15 cellular contexts compared by ENCODE assay signal in genomic region chr7:132207211-132207610, GRCh38.
DNase-seq lines count a peak whose midpoint lies in the region; ATAC-seq and TF ChIP-seq lines count a peak whose summit lies in the region.
"Had no signal": no experiment of that assay in that cellular context is flagged by ENCODE, and none has a peak within 500 bp of the region (broad histone marks: within the 10 kb centered on the region; RNA-seq: fewer than 3 reads in every experiment).

No MANE protein-coding gene starts in this region.

- H3K9me3 ChIP-seq in heart left ventricle: no peaks in the 10 kb centered on the region
- no peaks in the 10 kb centered on the region for H3K9me3 ChIP-seq in neural progenitor cell (ENCODE audit: low read depth)

- no peaks in the 10 kb centered on the region for H3F3A ChIP-seq in neural progenitor cell (ENCODE audit: low read depth)

- no peak overlapping the region for H3K9ac ChIP-seq in neural progenitor cell

- H3K27ac Mint-ChIP-seq in activated CD8-positive, alpha-beta T cell treated with anti-CD3 and anti-CD28 coated beads, Interleukin-2, amount 10 ng/mL, durations not matched to agents 7 days and 5 days: peak overlapping the region; percentile 66
- H3K27ac Mint-ChIP-seq in activated CD8-positive, alpha-beta T cell treated with anti-CD3 and anti-CD28 coated beads for 36 hours: no peak overlapping the region
- H3K27ac Mint-ChIP-seq in neural progenitor cell: peak overlapping the region; percentile 22

- H3K4me1 ChIP-seq in heart left ventricle (peaks cover 0 to 25% (median 8%) of the 10 kb centered on the region in 12 donors), neural progenitor cell (peaks cover 10% of the 10 kb centered on the region)

- in situ Hi-C loops in GM13977 (cut with MboI; ENCODE audit: low pct_unique_long_range_greater_than_20kb, low sequenced_read_pairs, unreplicated experiment): no loop called here

- no peaks in the 10 kb centered on the region for H3K27me3 ChIP-seq in heart left ventricle
- H3K27me3 ChIP-seq in neural progenitor cell: no peaks in the 10 kb centered on the region

- no peaks in the 10 kb centered on the region for H3K9me3 Mint-ChIP-seq in activated CD8-positive, alpha-beta T cell treated with anti-CD3 and anti-CD28 coated beads, Interleukin-2, amount 10 ng/mL, durations not matched to agents 7 days and 5 days (ENCODE audit: insufficient read depth)
- no peaks in the 10 kb centered on the region for H3K9me3 Mint-ChIP-seq in activated CD8-positive, alpha-beta T cell treated with anti-CD3 and anti-CD28 coated beads for 36 hours
- H3K9me3 Mint-ChIP-seq in neural progenitor cell: no peaks in the 10 kb centered on the region

- intact Hi-C loops in activated CD8-positive, alpha-beta T cell treated with anti-CD3 and anti-CD28 coated beads for 36 hours (cut with micrococcal nuclease): no loop called here
- intact Hi-C loops in heart left ventricle (cut with DNase I): loop anchor here in 1 of 10 donors (2.0 kb wide), 1 partner anchor 140 kb away; no protein-coding TSS in a partner anchor

- H3K27ac ChIP-seq in heart left ventricle (peak overlapping the region in 11 of 12 donors; percentile 17 to 92 (median 76)), neural progenitor cell (no peak overlapping the region)

- no peak for TF ChIP-seq POLR2A in heart left ventricle (IDR thresholded peaks at IDR 0.05)

- DNase-seq in activated CD8-positive, alpha-beta T cell treated with anti-CD3 and anti-CD28 coated beads, Interleukin-2, amount 10 ng/mL, durations not matched to agents 7 days and 5 days: no peak
- no peak for DNase-seq in activated CD8-positive, alpha-beta T cell treated with anti-CD3 and anti-CD28 coated beads for 36 hours
- peak in 4 of 5 donors; percentile 62 to 82 (median 74) for DNase-seq in heart left ventricle
- no peak for DNase-seq in neural progenitor cell (ENCODE audit: low spot score)
- DNase-seq in GM13977 (ENCODE audit: low spot score): no peak
- no peak for DNase-seq in NCI-H446 treated with DMSO at 0.1 percent for 48 hours (lab: John Stamatoyannopoulos, UW)
- DNase-seq: DMS79 treated with DMSO at 0.1 percent for 48 hours, GOT3, NCI-H1417, NCI-H187 treated with DMSO at 0.1 percent for 48 hours, NCI-H510A, NCI-H774 had no signal

- peaks cover 4% of the 10 kb centered on the region for H3K27me3 Mint-ChIP-seq in activated CD8-positive, alpha-beta T cell treated with anti-CD3 and anti-CD28 coated beads, Interleukin-2, amount 10 ng/mL, durations not matched to agents 7 days and 5 days (ENCODE audit: low read depth)
- no peaks in the 10 kb centered on the region for H3K27me3 Mint-ChIP-seq in activated CD8-positive, alpha-beta T cell treated with anti-CD3 and anti-CD28 coated beads for 36 hours
- H3K27me3 Mint-ChIP-seq in neural progenitor cell (ENCODE audit: insufficient read depth, low read depth): peaks cover 19% of the 10 kb centered on the region

- WGBS in heart left ventricle, 4 donors: 46 to 62% (median 53%) methylated on average over 9 of the region's 9 CpGs

- CTCF ChIA-PET in activated CD8-positive, alpha-beta T cell treated with anti-CD3 and anti-CD28 coated beads, Interleukin-2, amount 10 ng/mL, durations not matched to agents 7 days and 5 days (lab: Charles Lee): no interaction called here
- CTCF ChIA-PET in activated CD8-positive, alpha-beta T cell treated with anti-CD3 and anti-CD28 coated beads for 36 hours (lab: Charles Lee): interaction anchor here (1.7 kb wide), 1 partner anchor 111 kb away, joined by 3 read pairs; no protein-coding TSS in a partner anchor

- no peak overlapping the region for H2AFZ ChIP-seq in neural progenitor cell (replicated peaks)

- POLR2A ChIA-PET in activated CD8-positive, alpha-beta T cell treated with anti-CD3 and anti-CD28 coated beads, Interleukin-2, amount 10 ng/mL, durations not matched to agents 7 days and 5 days (lab: Charles Lee): no interaction called here
- POLR2A ChIA-PET in activated CD8-positive, alpha-beta T cell treated with anti-CD3 and anti-CD28 coated beads for 36 hours (lab: Charles Lee): no interaction called here

- H3K4me1 Mint-ChIP-seq in activated CD8-positive, alpha-beta T cell treated with anti-CD3 and anti-CD28 coated beads, Interleukin-2, amount 10 ng/mL, durations not matched to agents 7 days and 5 days (ENCODE audit: low read depth): no peaks in the 10 kb centered on the region
- no peaks in the 10 kb centered on the region for H3K4me1 Mint-ChIP-seq in activated CD8-positive, alpha-beta T cell treated with anti-CD3 and anti-CD28 coated beads for 36 hours (ENCODE audit: low read depth)
- peaks cover 18% of the 10 kb centered on the region for H3K4me1 Mint-ChIP-seq in neural progenitor cell

- H4K20me1 ChIP-seq in neural progenitor cell (ENCODE audit: low read depth): no peaks in the 10 kb centered on the region

- no peak for ATAC-seq in activated CD8-positive, alpha-beta T cell treated with anti-CD3 and anti-CD28 coated beads, Interleukin-2, amount 10 ng/mL, durations not matched to agents 7 days and 5 days
- no peak for ATAC-seq in activated CD8-positive, alpha-beta T cell treated with anti-CD3 and anti-CD28 coated beads for 36 hours
- peak; percentile 89 to 92 (median 91) for ATAC-seq in heart left ventricle
- ATAC-seq in GM19455 (IDR thresholded peaks at IDR 0.05; ENCODE audit: unreplicated experiment): no peak
- ATAC-seq in GM21723 (IDR thresholded peaks at IDR 0.05; ENCODE audit: unreplicated experiment): no peak
- ATAC-seq: K562 had no signal

- no peak overlapping the region for H3K4me3 Mint-ChIP-seq in activated CD8-positive, alpha-beta T cell treated with anti-CD3 and anti-CD28 coated beads, Interleukin-2, amount 10 ng/mL, durations not matched to agents 7 days and 5 days
- no peak overlapping the region for H3K4me3 Mint-ChIP-seq in activated CD8-positive, alpha-beta T cell treated with anti-CD3 and anti-CD28 coated beads for 36 hours
- no peak overlapping the region for H3K4me3 Mint-ChIP-seq in neural progenitor cell

- H3K79me2 ChIP-seq in neural progenitor cell (ENCODE audit: low read depth): no peaks in the 10 kb centered on the region

- TF ChIP-seq CTCF in activated CD8-positive, alpha-beta T cell treated with anti-CD3 and anti-CD28 coated beads for 36 hours (IDR thresholded peaks at IDR 0.05): no peak
- TF ChIP-seq CTCF in heart left ventricle (IDR thresholded peaks at IDR 0.05) (no peak), neural progenitor cell (IDR thresholded peaks at IDR 0.05) (no peak), GM13977 (IDR thresholded peaks at IDR 0.05; ENCODE audit: extremely low read depth, insufficient read depth, missing control alignments) (no peak)

- H3K4me2 ChIP-seq in neural progenitor cell: peak overlapping the region; percentile 22

- H3K36me3 ChIP-seq in heart left ventricle (no peaks in the 10 kb centered on the region), neural progenitor cell (no peaks in the 10 kb centered on the region)

- H3K4me3 ChIP-seq in heart left ventricle (no peak overlapping the region), neural progenitor cell (no peak overlapping the region)
- H3K4me3 ChIP-seq: K562 had no signal

- peaks cover 7% of the 10 kb centered on the region for H3K36me3 Mint-ChIP-seq in activated CD8-positive, alpha-beta T cell treated with anti-CD3 and anti-CD28 coated beads, Interleukin-2, amount 10 ng/mL, durations not matched to agents 7 days and 5 days (ENCODE audit: low read depth)
- no peaks in the 10 kb centered on the region for H3K36me3 Mint-ChIP-seq in activated CD8-positive, alpha-beta T cell treated with anti-CD3 and anti-CD28 coated beads for 36 hours (ENCODE audit: low read depth)
- no peaks in the 10 kb centered on the region for H3K36me3 Mint-ChIP-seq in neural progenitor cell

Comparison
In these comparisons a context has a peak if more than half of its experiments do, and no peak if none do; other contexts are left out.
1. ATAC-seq: peak in heart left ventricle (4 of 4); none in activated CD8-positive, alpha-beta T cell treated with anti-CD3 and anti-CD28 coated beads, Interleukin-2, amount 10 ng/mL, durations not matched to agents 7 days and 5 days (single experiment), activated CD8-positive, alpha-beta T cell treated with anti-CD3 and anti-CD28 coated beads for 36 hours (single experiment), GM19455 (single experiment) and GM21723 (single experiment).
2. DNase-seq: peak in heart left ventricle (4 of 5); none in activated CD8-positive, alpha-beta T cell treated with anti-CD3 and anti-CD28 coated beads, Interleukin-2, amount 10 ng/mL, durations not matched to agents 7 days and 5 days (single experiment), activated CD8-positive, alpha-beta T cell treated with anti-CD3 and anti-CD28 coated beads for 36 hours (single experiment), neural progenitor cell (single experiment), GM13977 (single experiment) and NCI-H446 treated with DMSO at 0.1 percent for 48 hours (single experiment).